ENCODE assay signal across 1 cellular context in the genomic region with DNA sequence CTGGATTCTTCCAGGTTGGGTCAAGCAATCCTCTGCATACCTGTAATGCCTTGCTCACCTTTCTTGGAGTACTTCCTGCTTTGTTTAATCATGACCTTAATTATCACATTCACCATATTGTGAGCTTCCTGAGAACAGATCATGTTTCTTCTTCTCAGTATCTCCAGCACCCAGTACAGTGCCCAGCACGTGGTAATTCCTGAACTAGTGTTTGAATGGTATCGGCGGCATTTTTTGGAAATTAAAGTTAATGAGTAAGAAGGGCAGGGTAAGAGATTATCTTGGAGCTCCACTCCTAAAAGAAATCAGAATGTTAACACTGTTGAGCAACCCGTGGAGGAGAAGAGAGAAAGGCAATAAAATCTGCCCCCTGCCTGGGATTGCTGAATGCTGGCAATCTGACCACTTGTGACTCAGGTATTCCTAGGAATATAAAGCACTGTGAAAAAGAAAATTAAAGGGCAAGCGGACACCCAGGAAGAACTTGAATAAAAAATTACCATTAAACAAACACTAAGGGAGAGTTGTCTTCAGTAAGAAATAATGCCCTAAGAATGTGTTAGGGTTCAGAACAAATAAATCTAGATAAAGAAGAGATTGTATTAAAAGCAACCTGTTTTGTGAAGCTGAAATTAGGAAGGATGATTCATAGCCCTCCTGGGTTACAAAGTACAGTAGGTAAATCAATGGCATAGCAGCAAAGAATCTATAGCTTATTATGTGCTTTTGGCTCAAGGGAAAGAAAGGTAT.
A peak's percentile ranks its signal among the peaks of the same experiment; 100 is the strongest.
TF ChIP-seq lines count a peak whose summit lies in the region.

No MANE protein-coding gene starts in this region.

TF ChIP-seq in HepG2, 621 proteins besides CTCF, POLR2A, EP300 and RAD21 (continued from another document):
- TF ChIP-seq, protein P1, sequence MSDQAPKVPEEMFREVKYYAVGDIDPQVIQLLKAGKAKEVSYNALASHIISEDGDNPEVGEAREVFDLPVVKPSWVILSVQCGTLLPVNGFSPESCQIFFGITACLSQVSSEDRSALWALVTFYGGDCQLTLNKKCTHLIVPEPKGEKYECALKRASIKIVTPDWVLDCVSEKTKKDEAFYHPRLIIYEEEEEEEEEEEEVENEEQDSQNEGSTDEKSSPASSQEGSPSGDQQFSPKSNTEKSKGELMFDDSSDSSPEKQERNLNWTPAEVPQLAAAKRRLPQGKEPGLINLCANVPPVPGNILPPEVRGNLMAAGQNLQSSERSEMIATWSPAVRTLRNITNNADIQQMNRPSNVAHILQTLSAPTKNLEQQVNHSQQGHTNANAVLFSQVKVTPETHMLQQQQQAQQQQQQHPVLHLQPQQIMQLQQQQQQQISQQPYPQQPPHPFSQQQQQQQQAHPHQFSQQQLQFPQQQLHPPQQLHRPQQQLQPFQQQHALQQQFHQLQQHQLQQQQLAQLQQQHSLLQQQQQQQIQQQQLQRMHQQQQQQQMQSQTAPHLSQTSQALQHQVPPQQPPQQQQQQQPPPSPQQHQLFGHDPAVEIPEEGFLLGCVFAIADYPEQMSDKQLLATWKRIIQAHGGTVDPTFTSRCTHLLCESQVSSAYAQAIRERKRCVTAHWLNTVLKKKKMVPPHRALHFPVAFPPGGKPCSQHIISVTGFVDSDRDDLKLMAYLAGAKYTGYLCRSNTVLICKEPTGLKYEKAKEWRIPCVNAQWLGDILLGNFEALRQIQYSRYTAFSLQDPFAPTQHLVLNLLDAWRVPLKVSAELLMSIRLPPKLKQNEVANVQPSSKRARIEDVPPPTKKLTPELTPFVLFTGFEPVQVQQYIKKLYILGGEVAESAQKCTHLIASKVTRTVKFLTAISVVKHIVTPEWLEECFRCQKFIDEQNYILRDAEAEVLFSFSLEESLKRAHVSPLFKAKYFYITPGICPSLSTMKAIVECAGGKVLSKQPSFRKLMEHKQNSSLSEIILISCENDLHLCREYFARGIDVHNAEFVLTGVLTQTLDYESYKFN (CRISPR knock-in tag; conservative IDR thresholded peaks at IDR 0.05): peak; percentile 46; the same call in 1 of the 2 replicates
- TF ChIP-seq MAFF (IDR thresholded peaks at IDR 0.05; ENCODE audit: low read depth, low read length): no peak
- no peak for TF ChIP-seq SMAD1 (CRISPR knock-in tag; IDR thresholded peaks at IDR 0.05; ENCODE audit: borderline replicate concordance, low read depth)
- 0 out of 2 replicates have a peak, but pooled peaks have one; percentile 17 for TF ChIP-seq SOX5 (CRISPR knock-in tag; IDR thresholded peaks at IDR 0.05; ENCODE audit: borderline replicate concordance)
TF ChIP-seq in HepG2: peak in this region for 5.
